ENCODE assay signal across 8 cellular contexts in genomic region chr20:53578492-53579222, GRCh38. TPM values are rescaled to one million over a fixed set of nuclear protein-coding genes. Genes with fewer than 3 reads are reported as not detected.
DNase-seq lines count a peak whose midpoint lies in the region; ATAC-seq and TF ChIP-seq lines count a peak whose summit lies in the region.

No MANE protein-coding gene starts in this region.

- H3K36me3 Mint-ChIP-seq in activated naive CD4-positive, alpha-beta T cell treated with anti-CD3 and anti-CD28 coated beads, Interleukin-2, amount 50 U/mL, for 72 hours = peaks cover 46 to 85% of the 10 kb centered on the region in 2 donors
- H3K36me3 Mint-ChIP-seq in osteocyte (ENCODE audit: unreplicated experiment) = peaks cover 61% of the 10 kb centered on the region

- ATAC-seq in GM19395 (IDR thresholded peaks at IDR 0.05; ENCODE audit: unreplicated experiment) (peak; percentile 58), HG03432 (IDR thresholded peaks at IDR 0.05; ENCODE audit: unreplicated experiment) (no peak)
- ATAC-seq in activated naive CD4-positive, alpha-beta T cell treated with anti-CD3 and anti-CD28 coated beads, Interleukin-2, amount 50 U/mL, for 72 hours = peak; percentile 30 to 47

- H3K9me3 ChIP-seq in Peyer's patch = no peaks in the 10 kb centered on the region

- TF ChIP-seq CTCF in Peyer's patch (IDR thresholded peaks at IDR 0.05) = peak; percentile 90 to 100 (median 99)
- peak; percentile 87 for TF ChIP-seq CTCF in osteocyte (IDR thresholded peaks at IDR 0.05)

- no peak for TF ChIP-seq POLR2A in Peyer's patch (IDR thresholded peaks at IDR 0.05)

- H3K4me1 ChIP-seq in Peyer's patch = peaks cover 0 to 55% (median 13%) of the 10 kb centered on the region in 4 donors

- DNase-seq in CD1c-positive myeloid dendritic cell (ENCODE audit: extremely low spot score) (peak; percentile 94), M059J (ENCODE audit: low read depth) (peak; percentile 93), Peyer's patch (peak in 2 of 3 donors; percentile 63 to 67), globus pallidus (ENCODE audit: low spot score) (peak; percentile 86), osteocyte (ENCODE audit: extremely low spot score, unreplicated experiment) (peak; percentile 85)
- DNase-seq in activated naive CD4-positive, alpha-beta T cell treated with anti-CD3 and anti-CD28 coated beads, Interleukin-2, amount 50 U/mL, for 72 hours (ENCODE audit: low spot score in 2 of 2) = peak in 1 of 2 donors; percentile 72

- H3K27ac ChIP-seq in Peyer's patch = peak overlapping the region; percentile 66 to 83 (median 78)

- peaks cover 50% of the 10 kb centered on the region for H3K4me1 Mint-ChIP-seq in osteocyte (ENCODE audit: unreplicated experiment)

- no peaks in the 10 kb centered on the region for H3K27me3 ChIP-seq in Peyer's patch

- H3K36me3 ChIP-seq in Peyer's patch = peaks cover 0 to 70% (median 0%) of the 10 kb centered on the region in 3 donors

- H3K4me3 Mint-ChIP-seq in osteocyte (ENCODE audit: unreplicated experiment) = peak overlapping the region; percentile 33

- H3K9me3 Mint-ChIP-seq in activated naive CD4-positive, alpha-beta T cell treated with anti-CD3 and anti-CD28 coated beads, Interleukin-2, amount 50 U/mL, for 72 hours = no peaks in the 10 kb centered on the region
- no peaks in the 10 kb centered on the region for H3K9me3 Mint-ChIP-seq in osteocyte (ENCODE audit: unreplicated experiment)

- H3K27me3 Mint-ChIP-seq in osteocyte (ENCODE audit: unreplicated experiment) = no peaks in the 10 kb centered on the region

- peak overlapping the region; percentile 95 to 98 for H3K27ac Mint-ChIP-seq in activated naive CD4-positive, alpha-beta T cell treated with anti-CD3 and anti-CD28 coated beads, Interleukin-2, amount 50 U/mL, for 72 hours
- peak overlapping the region; percentile 79 for H3K27ac Mint-ChIP-seq in osteocyte (ENCODE audit: unreplicated experiment)

- H3K4me3 ChIP-seq in Peyer's patch = peak overlapping the region in 2 of 4 donors; percentile 31 to 43

RNA-seq across cellular contexts. Expression of gene ZNF217, which starts 15.0 kb away (rescaled TPM):
- total RNA-seq in M059J (2014; rRNA removed; shearing (Covaris generic)) = 22.8 and 46.7 TPM in 2 replicates
- total RNA-seq in Peyer's patch (10 to 100 TPM; 23.3 to 59.4 (median 43.4) TPM), osteocyte (44.3 and 47.2 TPM in 2 replicates)
- total RNA-seq in activated naive CD4-positive, alpha-beta T cell treated with anti-CD3 and anti-CD28 coated beads, Interleukin-2, amount 50 U/mL, for 72 hours = 10 to 100 TPM; 58.6 to 62.0 TPM
